15 cellular contexts compared by ENCODE assay signal in the genomic region with DNA sequence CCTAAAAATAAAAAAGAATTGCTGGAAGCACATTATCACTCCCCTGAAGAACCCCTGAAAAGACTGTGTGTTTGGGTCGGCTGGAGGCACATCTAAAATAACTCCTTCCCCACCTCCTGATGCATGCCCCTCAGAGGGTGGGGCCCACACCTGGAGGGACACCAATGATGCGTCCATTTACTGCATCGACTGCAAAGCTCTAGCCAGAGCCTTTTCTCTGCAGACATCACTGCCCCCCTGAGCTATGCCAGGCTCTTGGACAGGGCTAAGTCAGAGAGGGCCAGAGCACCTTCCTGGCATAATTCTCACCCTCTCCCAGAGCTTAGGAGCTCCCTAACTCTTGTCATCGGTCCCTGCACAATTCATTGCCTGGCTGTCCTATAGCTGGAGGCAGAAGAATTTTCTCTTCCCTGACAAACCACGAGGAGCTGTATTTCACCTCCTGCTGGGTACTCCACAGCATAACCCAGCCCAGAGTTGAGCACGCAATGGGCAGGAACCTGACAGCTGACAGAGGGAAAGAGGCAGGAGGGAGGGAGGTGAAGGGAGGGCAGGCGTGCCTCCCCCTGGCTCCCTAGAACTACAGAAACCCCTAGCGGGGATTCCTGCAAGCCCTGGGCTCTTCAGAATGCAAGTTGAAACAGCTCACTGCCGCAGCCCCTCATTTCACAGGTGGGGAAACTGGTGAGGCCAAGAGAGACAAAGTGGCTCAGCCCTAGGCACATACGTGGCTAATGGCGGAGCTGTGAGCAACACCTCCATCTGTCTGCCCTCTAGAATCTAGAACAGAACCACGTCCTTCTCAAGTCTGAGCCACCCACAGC. TPM values are rescaled to one million over a fixed set of nuclear protein-coding genes. Genes with fewer than 3 reads are reported as not detected.
DNase-seq lines count a peak whose midpoint lies in the region; ATAC-seq and TF ChIP-seq lines count a peak whose summit lies in the region.
"Had no signal": no experiment of that assay in that cellular context is flagged by ENCODE, and none has a peak within 500 bp of the region (broad histone marks: within the 10 kb centered on the region; RNA-seq: fewer than 3 reads in every experiment).

No MANE protein-coding gene starts in this region.

- H3K36me3 ChIP-seq in heart right ventricle = peaks cover 0 to 13% (median 0%) of the 10 kb centered on the region in 9 donors
- H3K36me3 ChIP-seq in osteoblast (ENCODE audit: insufficient read depth, low read length) = no peaks in the 10 kb centered on the region
- H3K36me3 ChIP-seq in aorta (ENCODE audit: control insufficient read depth in 1 of 2, insufficient read depth in 2 of 2, low read length in 1 of 2) = no peaks in the 10 kb centered on the region
- H3K36me3 ChIP-seq: SJCRH30 had no signal

- H3K27ac ChIP-seq in heart right ventricle = peak overlapping the region in 7 of 10 donors; percentile 27 to 72 (median 52)
- peak overlapping the region; percentile 89 for H3K27ac ChIP-seq in osteoblast (ENCODE audit: low read depth, low read length)
- H3K27ac ChIP-seq in aorta (ENCODE audit: low read depth in 1 of 2, low read length in 2 of 2) = peak overlapping the region; percentile 19 to 95
- H3K27ac ChIP-seq: foreskin keratinocyte, SJCRH30 had no signal

- no peaks in the 10 kb centered on the region for H4K20me1 ChIP-seq in osteoblast (ENCODE audit: insufficient read depth, low read length)

- H3K4me1 ChIP-seq in heart right ventricle (peaks cover 10 to 32% (median 20%) of the 10 kb centered on the region in 9 donors), osteoblast (ENCODE audit: insufficient read depth, low read length) (peaks cover 28% of the 10 kb centered on the region), aorta (ENCODE audit: control insufficient read depth in 1 of 2, insufficient read depth in 2 of 2, low read length in 2 of 2) (no peaks in the 10 kb centered on the region)
- H3K4me1 ChIP-seq: foreskin keratinocyte, SJCRH30 had no signal

- TF ChIP-seq CTCF in heart right ventricle (IDR thresholded peaks at IDR 0.05) = no peak
- peak; percentile 11 for TF ChIP-seq CTCF in astrocyte of the spinal cord (IDR thresholded peaks at IDR 0.05; ENCODE audit: low read depth, low read length)
- TF ChIP-seq CTCF in osteoblast (IDR thresholded peaks at IDR 0.05; ENCODE audit: extremely low read depth, low read depth, low read length) = no peak

- 90 to 92% methylated on average over 12 of the region's 12 CpGs for WGBS in heart right ventricle, 2 donors
- WGBS in aorta, 2 donors = 82 to 88% methylated on average over 12 of the region's 12 CpGs

- DNase-seq in heart right ventricle (no peak), Right ventricle myocardium inferior (ENCODE audit: missing footprints) (no peak), astrocyte of the spinal cord (ENCODE audit: low read depth, low spot score) (peak; percentile 31), osteoblast (ENCODE audit: insufficient read length, low spot score, missing footprints) (no peak), aorta (peak in 1 of 2 donors; percentile 64), COLO829 (ENCODE audit: low spot score) (no peak)
- DNase-seq: activated CD4-positive, CD25-positive, alpha-beta regulatory T cell; foreskin keratinocyte; left colon; NCI-H510A treated with DMSO at 0.1 percent for 48 hours; occipital lobe; SJCRH30; stimulated activated CD4-positive, alpha-beta T cell treated with anti-CD3 and anti-CD28 coated beads, Interleukin-4, amount 100 ng/mL, for 1 hour had no signal

- H3K4me3 ChIP-seq in heart right ventricle = no peak overlapping the region
- no peak overlapping the region for H3K4me3 ChIP-seq in astrocyte of the spinal cord (ENCODE audit: low read depth, low read length)
- H3K4me3 ChIP-seq in osteoblast (ENCODE audit: insufficient read depth, low read length) = no peak overlapping the region
- H3K4me3 ChIP-seq in aorta (ENCODE audit: low read length in 2 of 2) = no peak overlapping the region
- H3K4me3 ChIP-seq: SJCRH30 had no signal

- H3K27me3 ChIP-seq in heart right ventricle (no peaks in the 10 kb centered on the region), osteoblast (ENCODE audit: insufficient read depth, low read length) (no peaks in the 10 kb centered on the region), aorta (ENCODE audit: control insufficient read depth in 1 of 2, insufficient read depth in 2 of 2, low read length in 1 of 2) (no peaks in the 10 kb centered on the region)
- H3K27me3 ChIP-seq: foreskin keratinocyte, SJCRH30 had no signal

- ATAC-seq in heart right ventricle (no peak), Right ventricle myocardium inferior (no peak), aorta (ENCODE audit: low FRiP score) (no peak), GM18519 (IDR thresholded peaks at IDR 0.05; ENCODE audit: low FRiP score, unreplicated experiment) (no peak), GM19463 (IDR thresholded peaks at IDR 0.05; ENCODE audit: unreplicated experiment) (no peak)
- ATAC-seq: foreskin keratinocyte, left colon had no signal

- peak overlapping the region; percentile 40 for H2AFZ ChIP-seq in osteoblast (ENCODE audit: low read length)

- H3K9me3 ChIP-seq in heart right ventricle (no peaks in the 10 kb centered on the region), osteoblast (ENCODE audit: low read depth, low read length) (no peaks in the 10 kb centered on the region), aorta (ENCODE audit: control insufficient read depth, low read length) (no peaks in the 10 kb centered on the region)
- H3K9me3 ChIP-seq: SJCRH30 had no signal

- peak overlapping the region; percentile 73 for H3K4me2 ChIP-seq in osteoblast (ENCODE audit: insufficient read depth, low read length)

- peaks cover 7% of the 10 kb centered on the region for H3K79me2 ChIP-seq in osteoblast (ENCODE audit: insufficient read depth, low read length)

- in situ Hi-C loops in astrocyte of the spinal cord (cut with HindIII; ENCODE audit: low sequenced_read_pairs) = no loop called here

- intact Hi-C loops in heart right ventricle (cut with DNase I) = no loop called here
- intact Hi-C loops in Right ventricle myocardium inferior (cut with DNase I) = no loop called here
- intact Hi-C loops in aorta (cut with DNase I) = loop anchor here in 1 of 2 donors (5.0 kb wide), 1 partner anchor 72 kb away; no protein-coding TSS in a partner anchor

RNA-seq across cellular contexts. Expression of gene XXYLT1, which starts 46.6 kb away (rescaled TPM):
- total RNA-seq in heart right ventricle (1 to 10 TPM; 2.2 to 7.2 (median 3.6) TPM), Right ventricle myocardium inferior (2.7 TPM), osteoblast (28.2 and 28.9 TPM in 2 replicates), aorta (10 to 100 TPM in 1 of 2 donors, 1 to 10 TPM in 1; 8.6 to 15.0 TPM)
- polyA plus RNA-seq in heart right ventricle (1 to 10 TPM; 2.7 to 4.5 TPM), aorta (1 to 10 TPM; 2.3 to 5.2 TPM)
